ENCODE assay signal across 20 cellular contexts in the genomic region with DNA sequence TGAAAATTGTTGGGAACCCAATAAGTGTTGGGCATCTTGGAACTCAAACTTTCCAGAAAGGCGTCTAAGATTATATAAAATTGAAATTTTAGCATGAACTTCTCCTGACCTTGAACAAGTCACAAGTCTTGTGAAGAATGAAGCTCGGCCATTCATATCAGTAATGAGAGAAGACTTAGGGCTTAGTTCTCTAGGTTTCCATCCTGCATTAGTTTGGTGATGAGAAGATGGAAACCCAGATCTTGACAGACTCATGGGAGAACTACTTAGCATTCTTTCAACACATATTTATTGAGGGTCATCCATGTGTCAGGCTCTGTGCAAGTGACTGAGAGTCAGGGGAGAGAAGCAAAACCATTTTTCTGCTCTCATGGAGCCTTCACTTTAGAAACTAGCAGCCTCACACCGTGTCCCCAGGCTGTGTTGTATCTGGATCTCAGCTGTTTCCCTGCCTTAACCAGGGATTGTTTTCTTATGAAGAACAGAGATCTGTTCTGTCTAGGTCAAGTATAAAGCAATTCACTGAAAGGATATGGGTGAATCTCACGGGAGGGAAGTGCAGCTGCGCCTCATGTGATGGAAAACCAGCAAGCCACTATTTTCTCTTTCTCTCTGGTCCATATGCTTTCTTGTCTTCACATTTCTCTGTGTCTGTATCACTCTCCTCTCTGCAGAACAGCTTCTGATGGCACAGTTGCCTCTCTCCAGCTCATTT. TPM values are rescaled to one million over a fixed set of nuclear protein-coding genes. Genes with fewer than 3 reads are reported as not detected.
DNase-seq lines count a peak whose midpoint lies in the region; ATAC-seq and TF ChIP-seq lines count a peak whose summit lies in the region.
"Had no signal": no experiment of that assay in that cellular context is flagged by ENCODE, and none has a peak within 500 bp of the region (broad histone marks: within the 10 kb centered on the region; RNA-seq: fewer than 3 reads in every experiment).

No MANE protein-coding gene starts in this region.

- H3K18ac ChIP-seq in IMR-90 (ENCODE audit: low read depth, low read length): no peak overlapping the region

- TF ChIP-seq RAD21 in IMR-90 (IDR thresholded peaks at IDR 0.05; ENCODE audit: low read length): no peak

- H2BK20ac ChIP-seq in IMR-90 (ENCODE audit: low read depth, low read length): no peak overlapping the region

- TF ChIP-seq POLR2A in IMR-90 (IDR thresholded peaks at IDR 0.05; ENCODE audit: low read depth, low read length): no peak

- H2BK15ac ChIP-seq in IMR-90 (ENCODE audit: low read depth, low read length): no peak overlapping the region

- no peak overlapping the region for H2AK5ac ChIP-seq in IMR-90 (ENCODE audit: low read depth, low read length)

- H3K9me3 ChIP-seq in left ventricle myocardium inferior (replicated peaks) (no peaks in the 10 kb centered on the region), IMR-90 (ENCODE audit: control insufficient read depth, insufficient read depth, low read length) (no peaks in the 10 kb centered on the region), thoracic aorta (no peaks in the 10 kb centered on the region)
- H3K9me3 ChIP-seq: ascending aorta, esophagus squamous epithelium, psoas muscle had no signal

- no peak for ATAC-seq in Right ventricle myocardium inferior
- no peak for ATAC-seq in IMR-90 (ENCODE audit: low read depth)
- ATAC-seq in thoracic aorta (ENCODE audit: insufficient number of reproducible peaks, low FRiP score, low read depth): no peak
- ATAC-seq in activated CD4-positive, alpha-beta T cell treated with anti-CD3 and anti-CD28 coated beads for 36 hours: no peak
- no peak for ATAC-seq in stimulated activated effector memory CD8-positive, alpha-beta T cell treated with anti-CD3 and anti-CD28 coated beads, Interleukin-12 subunit alpha, Interleukin-12 subunit beta, amount 100 ng/mL, for 72 hours
- ATAC-seq: HepG2, left lobe of liver, psoas muscle had no signal

- H4K20me1 ChIP-seq in IMR-90 (ENCODE audit: insufficient read depth, low read length): no peaks in the 10 kb centered on the region

- no CpG with 5 or more reads among the region's 5 CpGs for WGBS in IMR-90 (ENCODE audit: extremely low coverage in 2 of 2, insufficient read length in 1 of 2), 2 experiments

- H3K27ac ChIP-seq in left ventricle myocardium inferior (replicated peaks) (peak overlapping the region; percentile 65), IMR-90 (ENCODE audit: insufficient read depth, low read length) (no peak overlapping the region), thoracic aorta (peak overlapping the region; percentile 10 to 12)
- H3K27ac ChIP-seq: esophagus squamous epithelium, psoas muscle had no signal

- H3K27me3 ChIP-seq in left ventricle myocardium inferior (ENCODE audit: low read depth): no peaks in the 10 kb centered on the region
- no peaks in the 10 kb centered on the region; the same call in 1 of the 2 replicates for H3K27me3 ChIP-seq in IMR-90 (ENCODE audit: control insufficient read depth, insufficient read depth, low read length)
- no peaks in the 10 kb centered on the region for H3K27me3 ChIP-seq in thoracic aorta (replicated peaks; ENCODE audit: insufficient read depth)
- H3K27me3 ChIP-seq: ascending aorta, esophagus squamous epithelium had no signal

- no peaks in the 10 kb centered on the region for H3K36me3 Mint-ChIP-seq in activated CD4-positive, alpha-beta T cell treated with anti-CD3 and anti-CD28 coated beads for 36 hours (ENCODE audit: low read depth)
- H3K36me3 Mint-ChIP-seq in stimulated activated effector memory CD8-positive, alpha-beta T cell treated with anti-CD3 and anti-CD28 coated beads, Interleukin-12 subunit alpha, Interleukin-12 subunit beta, amount 100 ng/mL, for 72 hours: no peaks in the 10 kb centered on the region
- H3K36me3 Mint-ChIP-seq: activated naive CD4-positive, alpha-beta T cell treated with anti-CD3 and anti-CD28 coated beads, Interleukin-2, amount 50 U/mL, for 72 hours had no signal

- H3K4me3 ChIP-seq in left ventricle myocardium inferior: no peak overlapping the region
- no peak overlapping the region for H3K4me3 ChIP-seq in IMR-90 (ENCODE audit: insufficient read depth, low read depth, low read length)
- H3K4me3 ChIP-seq in thoracic aorta: no peak overlapping the region
- H3K4me3 ChIP-seq: ascending aorta, esophagus squamous epithelium, psoas muscle had no signal

- no peak overlapping the region for H3K14ac ChIP-seq in IMR-90 (replicated peaks; ENCODE audit: low read depth, low read length)

- intact Hi-C loops in left ventricle myocardium inferior (cut with micrococcal nuclease) (no loop called here), Right ventricle myocardium inferior (cut with DNase I) (no loop called here), IMR-90 (cut with micrococcal nuclease) (no loop called here)
- intact Hi-C loops in activated CD4-positive, alpha-beta T cell treated with anti-CD3 and anti-CD28 coated beads for 36 hours (cut with DNase I, micrococcal nuclease): no loop called here

- POLR2A ChIA-PET in IMR-90 (lab: Charles Lee; ENCODE audit: unreplicated experiment): no interaction called here
- POLR2A ChIA-PET in activated CD4-positive, alpha-beta T cell treated with anti-CD3 and anti-CD28 coated beads for 36 hours (lab: Charles Lee): no interaction called here

- no peak overlapping the region for H3K4me2 ChIP-seq in IMR-90 (ENCODE audit: low read depth, low read length)

- H2BK5ac ChIP-seq in IMR-90 (ENCODE audit: low read depth, low read length, poor library complexity, severe bottlenecking): no peak overlapping the region

- peaks cover 15% of the 10 kb centered on the region for H3K27me3 Mint-ChIP-seq in activated CD4-positive, alpha-beta T cell treated with anti-CD3 and anti-CD28 coated beads for 36 hours

- no peaks in the 10 kb centered on the region for H3K9me1 ChIP-seq in IMR-90 (ENCODE audit: insufficient read depth, low read length)

- H3K23ac ChIP-seq in IMR-90 (ENCODE audit: low read depth, low read length): peak overlapping the region; percentile 59; the same call in 1 of the 2 replicates

- no TSS peak for BruUV-seq in IMR-90 (replicated peaks; lab: Mats Ljungman, UMichigan)

- H3K36me3 ChIP-seq in left ventricle myocardium inferior: no peaks in the 10 kb centered on the region
- H3K36me3 ChIP-seq in IMR-90 (ENCODE audit: control insufficient read depth, insufficient read depth, low read length): no peaks in the 10 kb centered on the region
- no peaks in the 10 kb centered on the region for H3K36me3 ChIP-seq in thoracic aorta
- H3K36me3 ChIP-seq: ascending aorta, esophagus squamous epithelium had no signal

- H2AK9ac ChIP-seq in IMR-90 (replicated peaks; ENCODE audit: low read depth, low read length, poor library complexity): no peak overlapping the region

- H4K5ac ChIP-seq in IMR-90 (ENCODE audit: low read depth, low read length): no peak overlapping the region

- H3K79me1 ChIP-seq in IMR-90 (ENCODE audit: low read depth in 1 of 2, low read length in 2 of 2): no peaks in the 10 kb centered on the region

- no peak overlapping the region for H2BK120ac ChIP-seq in IMR-90 (ENCODE audit: low read depth, low read length)

- no peak for DNase-seq in left ventricle myocardium inferior
- DNase-seq in Right ventricle myocardium inferior (ENCODE audit: missing footprints): no peak
- DNase-seq in IMR-90: no peak
- peak; percentile 38 for DNase-seq in inferior parietal cortex (ENCODE audit: extremely low spot score)
- DNase-seq in thoracic aorta (ENCODE audit: low spot score): no peak
- no peak for DNase-seq in OCI-M2 (lab: John Stamatoyannopoulos, UW; ENCODE audit: unreplicated experiment)
- no peak for DNase-seq in activated CD4-positive, alpha-beta T cell treated with anti-CD3 and anti-CD28 coated beads for 36 hours
- no peak for DNase-seq in stimulated activated effector memory CD8-positive, alpha-beta T cell treated with anti-CD3 and anti-CD28 coated beads, Interleukin-12 subunit alpha, Interleukin-12 subunit beta, amount 100 ng/mL, for 72 hours (ENCODE audit: low spot score in 2 of 2)
- DNase-seq: activated CD4-positive, alpha-beta T cell treated with anti-CD3 and anti-CD28 coated beads for 1 hour; effector memory CD4-positive, alpha-beta T cell; esophagus squamous epithelium; GOT3; NCI-H1105 treated with DMSO at 0.1 percent for 48 hours; psoas muscle; SW 1271 had no signal

- TF ChIP-seq CTCF in left ventricle myocardium inferior (IDR thresholded peaks at IDR 0.05; ENCODE audit: borderline replicate concordance): no peak
- no peak for TF ChIP-seq CTCF in IMR-90 (conservative IDR thresholded peaks at IDR 0.05; ENCODE audit: low read depth, low read length)
- no peak for TF ChIP-seq CTCF in thoracic aorta (IDR thresholded peaks at IDR 0.05)

- H3K4me1 Mint-ChIP-seq in activated CD4-positive, alpha-beta T cell treated with anti-CD3 and anti-CD28 coated beads for 36 hours: no peaks in the 10 kb centered on the region
- H3K4me1 Mint-ChIP-seq in stimulated activated effector memory CD8-positive, alpha-beta T cell treated with anti-CD3 and anti-CD28 coated beads, Interleukin-12 subunit alpha, Interleukin-12 subunit beta, amount 100 ng/mL, for 72 hours: no peaks in the 10 kb centered on the region

- H4K8ac ChIP-seq in IMR-90 (ENCODE audit: low read depth in 2 of 2, low read length in 2 of 2): no peak overlapping the region

- no peak overlapping the region for H3K27ac Mint-ChIP-seq in activated CD4-positive, alpha-beta T cell treated with anti-CD3 and anti-CD28 coated beads for 36 hours
- H3K27ac Mint-ChIP-seq in stimulated activated effector memory CD8-positive, alpha-beta T cell treated with anti-CD3 and anti-CD28 coated beads, Interleukin-12 subunit alpha, Interleukin-12 subunit beta, amount 100 ng/mL, for 72 hours: no peak overlapping the region
- H3K27ac Mint-ChIP-seq: activated naive CD4-positive, alpha-beta T cell treated with anti-CD3 and anti-CD28 coated beads, Interleukin-2, amount 50 U/mL, for 72 hours; activated T-helper 1 cell treated with anti-CD3 and anti-CD28 coated beads, Interleukin-12 subunit alpha, Interleukin-12 subunit beta, Interleukin-2, Interleukin-4 antibody, amounts not matched to agents 30 ng/mL and 10 ng/mL and 1 ng/mL, durations not matched to agents 14 hours and 24 hours and 36 hours had no signal

- in situ Hi-C loops in IMR-90 (cut with MboI; ENCODE audit: low sequenced_read_pairs): no loop called here

- H3K9me3 Mint-ChIP-seq in activated CD4-positive, alpha-beta T cell treated with anti-CD3 and anti-CD28 coated beads for 36 hours (ENCODE audit: low read depth): no peaks in the 10 kb centered on the region
- no peaks in the 10 kb centered on the region for H3K9me3 Mint-ChIP-seq in stimulated activated effector memory CD8-positive, alpha-beta T cell treated with anti-CD3 and anti-CD28 coated beads, Interleukin-12 subunit alpha, Interleukin-12 subunit beta, amount 100 ng/mL, for 72 hours
- H3K9me3 Mint-ChIP-seq: activated naive CD4-positive, alpha-beta T cell treated with anti-CD3 and anti-CD28 coated beads, Interleukin-2, amount 50 U/mL, for 72 hours; activated T-helper 1 cell treated with anti-CD3 and anti-CD28 coated beads, Interleukin-12 subunit alpha, Interleukin-12 subunit beta, Interleukin-2, Interleukin-4 antibody, amounts not matched to agents 30 ng/mL and 10 ng/mL and 1 ng/mL, durations not matched to agents 14 hours and 24 hours and 36 hours had no signal

- H2AFZ ChIP-seq in IMR-90 (replicated peaks; ENCODE audit: low read length, poor library complexity): no peak overlapping the region

- dilution Hi-C loops in IMR-90 (cut with HindIII; ENCODE audit: low sequenced_read_pairs, unreplicated experiment): no loop called here

- H3K4ac ChIP-seq in IMR-90 (ENCODE audit: low read depth, low read length): no peak overlapping the region

- H3K4me3 Mint-ChIP-seq in activated CD4-positive, alpha-beta T cell treated with anti-CD3 and anti-CD28 coated beads for 36 hours: no peak overlapping the region
- H3K4me3 Mint-ChIP-seq in stimulated activated effector memory CD8-positive, alpha-beta T cell treated with anti-CD3 and anti-CD28 coated beads, Interleukin-12 subunit alpha, Interleukin-12 subunit beta, amount 100 ng/mL, for 72 hours: no peak overlapping the region
- H3K4me3 Mint-ChIP-seq: activated T-helper 1 cell treated with anti-CD3 and anti-CD28 coated beads, Interleukin-12 subunit alpha, Interleukin-12 subunit beta, Interleukin-2, Interleukin-4 antibody, amounts not matched to agents 30 ng/mL and 10 ng/mL and 1 ng/mL, durations not matched to agents 14 hours and 24 hours and 36 hours had no signal

- peaks cover 37% of the 10 kb centered on the region for H3K4me1 ChIP-seq in left ventricle myocardium inferior
- no peaks in the 10 kb centered on the region for H3K4me1 ChIP-seq in IMR-90 (ENCODE audit: control insufficient read depth, insufficient read depth, low read length)
- peaks cover 0 to 44% of the 10 kb centered on the region in 2 donors for H3K4me1 ChIP-seq in thoracic aorta (ENCODE audit: control insufficient read depth in 1 of 2, low read depth in 2 of 2)
- H3K4me1 ChIP-seq: psoas muscle had no signal

- no peak overlapping the region for H4K91ac ChIP-seq in IMR-90 (ENCODE audit: insufficient read depth, low read depth, low read length)

- CTCF ChIA-PET in IMR-90 (lab: Yijun Ruan, JAX): no interaction called here
- CTCF ChIA-PET in activated CD4-positive, alpha-beta T cell treated with anti-CD3 and anti-CD28 coated beads for 36 hours (lab: Charles Lee): interaction anchor here (0.6 kb wide), 1 partner anchor 70 kb away, joined by 3 read pairs; no protein-coding TSS in a partner anchor

- H3K56ac ChIP-seq in IMR-90 (ENCODE audit: extremely low read depth, insufficient read depth, low read length): no peak overlapping the region

- no peak overlapping the region for H3K9ac ChIP-seq in IMR-90 (ENCODE audit: low read depth, low read length)

RNA-seq across cellular contexts. Expression of a gene that starts 3.4 kb away (rescaled TPM):
- total RNA-seq in left ventricle myocardium inferior: 22.9 TPM
- 13.1 TPM for total RNA-seq in Right ventricle myocardium inferior
- 3.9 and 5.0 TPM in 2 replicates for total RNA-seq in IMR-90 (2012; rRNA removed)
- 1.9 and 2.2 TPM in 2 replicates for polyA plus RNA-seq in IMR-90 (2012; rRNA removed)
- 0.91 and 1.0 TPM in 2 replicates for polyA plus RNA-seq in IMR-90 (2012; cell fraction: cytosol; rRNA removed)
- 3.1 and 10.9 TPM in 2 replicates for polyA plus RNA-seq in IMR-90 (2012; cell fraction: nucleus; rRNA removed; ENCODE audit: low replicate concordance)
- total RNA-seq in thoracic aorta: 10 to 100 TPM; 59.3 to 63.4 TPM
- 1 to 10 TPM; 2.5 to 3.4 TPM for total RNA-seq in activated CD4-positive, alpha-beta T cell treated with anti-CD3 and anti-CD28 coated beads for 36 hours
